In the genomic region with DNA sequence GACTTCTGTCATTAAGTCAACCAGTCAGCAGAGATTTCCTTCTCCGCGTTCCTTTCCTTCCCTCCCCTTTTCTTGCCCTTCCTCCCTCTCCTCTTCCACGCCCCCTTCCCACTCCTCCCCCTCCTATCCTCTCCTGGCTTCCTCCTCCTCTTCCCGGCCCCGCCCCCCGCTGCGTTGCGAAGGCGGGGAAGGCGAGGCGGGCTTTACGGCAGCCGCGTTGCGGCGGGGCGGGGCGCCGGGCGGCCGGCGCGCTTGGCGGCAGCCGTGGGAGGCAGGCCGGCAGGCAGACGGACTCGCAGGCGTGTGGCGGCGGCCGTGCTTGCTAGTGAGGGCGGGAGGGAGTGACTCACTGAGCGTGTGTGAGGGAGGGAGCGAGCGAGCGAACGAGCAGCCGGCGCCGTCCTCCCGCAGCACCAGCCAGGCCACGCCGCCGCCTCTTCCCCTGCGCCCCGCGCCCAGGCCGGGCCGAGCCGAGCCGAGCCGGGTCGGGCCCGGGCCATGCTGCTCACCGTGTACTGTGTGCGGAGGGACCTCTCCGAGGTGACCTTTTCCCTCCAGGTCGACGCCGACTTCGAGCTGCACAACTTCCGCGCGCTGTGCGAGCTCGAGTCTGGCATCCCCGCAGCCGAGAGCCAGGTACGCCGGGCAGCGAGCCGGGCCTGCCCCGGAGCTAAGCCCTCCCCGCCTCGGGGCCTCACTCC, we compare ENCODE assay signal across 1 cellular context.
A peak's percentile ranks its signal among the peaks of the same experiment; 100 is the strongest.
TF ChIP-seq lines count a peak whose summit lies in the region.

Gene DDI2 (plus strand): TSS at position 286 of the 701 bp plus-strand sequence. CDS start 213 bp downstream, at position 499.

TF ChIP-seq in K562, 482 proteins besides CTCF, POLR2A, EP300 and RAD21 (continued from another document and continues in another):
- TF ChIP-seq, protein P1, sequence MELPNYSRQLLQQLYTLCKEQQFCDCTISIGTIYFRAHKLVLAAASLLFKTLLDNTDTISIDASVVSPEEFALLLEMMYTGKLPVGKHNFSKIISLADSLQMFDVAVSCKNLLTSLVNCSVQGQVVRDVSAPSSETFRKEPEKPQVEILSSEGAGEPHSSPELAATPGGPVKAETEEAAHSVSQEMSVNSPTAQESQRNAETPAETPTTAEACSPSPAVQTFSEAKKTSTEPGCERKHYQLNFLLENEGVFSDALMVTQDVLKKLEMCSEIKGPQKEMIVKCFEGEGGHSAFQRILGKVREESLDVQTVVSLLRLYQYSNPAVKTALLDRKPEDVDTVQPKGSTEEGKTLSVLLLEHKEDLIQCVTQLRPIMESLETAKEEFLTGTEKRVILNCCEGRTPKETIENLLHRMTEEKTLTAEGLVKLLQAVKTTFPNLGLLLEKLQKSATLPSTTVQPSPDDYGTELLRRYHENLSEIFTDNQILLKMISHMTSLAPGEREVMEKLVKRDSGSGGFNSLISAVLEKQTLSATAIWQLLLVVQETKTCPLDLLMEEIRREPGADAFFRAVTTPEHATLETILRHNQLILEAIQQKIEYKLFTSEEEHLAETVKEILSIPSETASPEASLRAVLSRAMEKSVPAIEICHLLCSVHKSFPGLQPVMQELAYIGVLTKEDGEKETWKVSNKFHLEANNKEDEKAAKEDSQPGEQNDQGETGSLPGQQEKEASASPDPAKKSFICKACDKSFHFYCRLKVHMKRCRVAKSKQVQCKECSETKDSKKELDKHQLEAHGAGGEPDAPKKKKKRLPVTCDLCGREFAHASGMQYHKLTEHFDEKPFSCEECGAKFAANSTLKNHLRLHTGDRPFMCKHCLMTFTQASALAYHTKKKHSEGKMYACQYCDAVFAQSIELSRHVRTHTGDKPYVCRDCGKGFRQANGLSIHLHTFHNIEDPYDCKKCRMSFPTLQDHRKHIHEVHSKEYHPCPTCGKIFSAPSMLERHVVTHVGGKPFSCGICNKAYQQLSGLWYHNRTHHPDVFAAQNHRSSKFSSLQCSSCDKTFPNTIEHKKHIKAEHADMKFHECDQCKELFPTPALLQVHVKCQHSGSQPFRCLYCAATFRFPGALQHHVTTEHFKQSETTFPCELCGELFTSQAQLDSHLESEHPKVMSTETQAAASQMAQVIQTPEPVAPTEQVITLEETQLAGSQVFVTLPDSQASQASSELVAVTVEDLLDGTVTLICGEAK (IDR thresholded peaks at IDR 0.05) = no peak
- TF ChIP-seq, protein P1 (CRISPR knock-in tag; IDR thresholded peaks at IDR 0.05) = peak; percentile 53; the same call in 1 of the 2 replicates
- TF ChIP-seq, protein P2, sequence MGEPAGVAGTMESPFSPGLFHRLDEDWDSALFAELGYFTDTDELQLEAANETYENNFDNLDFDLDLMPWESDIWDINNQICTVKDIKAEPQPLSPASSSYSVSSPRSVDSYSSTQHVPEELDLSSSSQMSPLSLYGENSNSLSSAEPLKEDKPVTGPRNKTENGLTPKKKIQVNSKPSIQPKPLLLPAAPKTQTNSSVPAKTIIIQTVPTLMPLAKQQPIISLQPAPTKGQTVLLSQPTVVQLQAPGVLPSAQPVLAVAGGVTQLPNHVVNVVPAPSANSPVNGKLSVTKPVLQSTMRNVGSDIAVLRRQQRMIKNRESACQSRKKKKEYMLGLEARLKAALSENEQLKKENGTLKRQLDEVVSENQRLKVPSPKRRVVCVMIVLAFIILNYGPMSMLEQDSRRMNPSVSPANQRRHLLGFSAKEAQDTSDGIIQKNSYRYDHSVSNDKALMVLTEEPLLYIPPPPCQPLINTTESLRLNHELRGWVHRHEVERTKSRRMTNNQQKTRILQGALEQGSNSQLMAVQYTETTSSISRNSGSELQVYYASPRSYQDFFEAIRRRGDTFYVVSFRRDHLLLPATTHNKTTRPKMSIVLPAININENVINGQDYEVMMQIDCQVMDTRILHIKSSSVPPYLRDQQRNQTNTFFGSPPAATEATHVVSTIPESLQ (CRISPR knock-in tag; IDR thresholded peaks at IDR 0.05) = 0 out of 2 replicates have a peak, but pooled peaks have one; percentile 21
- TF ChIP-seq NRF1 (conservative IDR thresholded peaks at IDR 0.05 in 1 of 2, IDR thresholded peaks at IDR 0.05 in 1 of 2) = peak; percentile 80 to 85; a peak in 2 of 4 replicates
- no peak for TF ChIP-seq SP2 (IDR thresholded peaks at IDR 0.05; ENCODE audit: extremely low read depth, low read depth, low read length, poor library complexity, severe bottlenecking)
- peak; percentile 89 to 97 for TF ChIP-seq UBTF (IDR thresholded peaks at IDR 0.05; ENCODE audit: borderline replicate concordance in 1 of 2, low read depth in 2 of 2, low read length in 2 of 2)
- 0 out of 2 replicates have a peak, but pooled peaks have one; percentile 45 for TF ChIP-seq SUPT5H (IDR thresholded peaks at IDR 0.05)
- peak; percentile 40; the same call in 1 of the 2 replicates for TF ChIP-seq HNRNPL (IDR thresholded peaks at IDR 0.05; ENCODE audit: low read depth, low read length)
- peak; percentile 54 for TF ChIP-seq RFX1 (IDR thresholded peaks at IDR 0.05)
- TF ChIP-seq FUS (optimal IDR thresholded peaks at IDR 0.05; ENCODE audit: low read depth, low read length) = peak; percentile 91
- TF ChIP-seq SREBF1 (IDR thresholded peaks at IDR 0.05; ENCODE audit: borderline replicate concordance, low read depth, low read length) = peak; percentile 86; the same call in 1 of the 2 replicates
- peak in 1 of 2 experiments; percentile 77; a peak in 1 of 4 replicates for TF ChIP-seq SRF (CRISPR knock-in tag; IDR thresholded peaks at IDR 0.05)
- peak; percentile 77 for TF ChIP-seq ZNF592 (IDR thresholded peaks at IDR 0.05)
- TF ChIP-seq ATF1 (CRISPR knock-in tag; IDR thresholded peaks at IDR 0.05) = no peak
- TF ChIP-seq ATF1 (tag; IDR thresholded peaks at IDR 0.05) = peak; percentile 76
- TF ChIP-seq RNF2 (IDR thresholded peaks at IDR 0.05) = no peak
- TF ChIP-seq NCOR1 (IDR thresholded peaks at IDR 0.05) = peak; percentile 34
- TF ChIP-seq ZNF586 (CRISPR knock-in tag; conservative IDR thresholded peaks at IDR 0.05) = no peak
- TF ChIP-seq, protein P3, sequence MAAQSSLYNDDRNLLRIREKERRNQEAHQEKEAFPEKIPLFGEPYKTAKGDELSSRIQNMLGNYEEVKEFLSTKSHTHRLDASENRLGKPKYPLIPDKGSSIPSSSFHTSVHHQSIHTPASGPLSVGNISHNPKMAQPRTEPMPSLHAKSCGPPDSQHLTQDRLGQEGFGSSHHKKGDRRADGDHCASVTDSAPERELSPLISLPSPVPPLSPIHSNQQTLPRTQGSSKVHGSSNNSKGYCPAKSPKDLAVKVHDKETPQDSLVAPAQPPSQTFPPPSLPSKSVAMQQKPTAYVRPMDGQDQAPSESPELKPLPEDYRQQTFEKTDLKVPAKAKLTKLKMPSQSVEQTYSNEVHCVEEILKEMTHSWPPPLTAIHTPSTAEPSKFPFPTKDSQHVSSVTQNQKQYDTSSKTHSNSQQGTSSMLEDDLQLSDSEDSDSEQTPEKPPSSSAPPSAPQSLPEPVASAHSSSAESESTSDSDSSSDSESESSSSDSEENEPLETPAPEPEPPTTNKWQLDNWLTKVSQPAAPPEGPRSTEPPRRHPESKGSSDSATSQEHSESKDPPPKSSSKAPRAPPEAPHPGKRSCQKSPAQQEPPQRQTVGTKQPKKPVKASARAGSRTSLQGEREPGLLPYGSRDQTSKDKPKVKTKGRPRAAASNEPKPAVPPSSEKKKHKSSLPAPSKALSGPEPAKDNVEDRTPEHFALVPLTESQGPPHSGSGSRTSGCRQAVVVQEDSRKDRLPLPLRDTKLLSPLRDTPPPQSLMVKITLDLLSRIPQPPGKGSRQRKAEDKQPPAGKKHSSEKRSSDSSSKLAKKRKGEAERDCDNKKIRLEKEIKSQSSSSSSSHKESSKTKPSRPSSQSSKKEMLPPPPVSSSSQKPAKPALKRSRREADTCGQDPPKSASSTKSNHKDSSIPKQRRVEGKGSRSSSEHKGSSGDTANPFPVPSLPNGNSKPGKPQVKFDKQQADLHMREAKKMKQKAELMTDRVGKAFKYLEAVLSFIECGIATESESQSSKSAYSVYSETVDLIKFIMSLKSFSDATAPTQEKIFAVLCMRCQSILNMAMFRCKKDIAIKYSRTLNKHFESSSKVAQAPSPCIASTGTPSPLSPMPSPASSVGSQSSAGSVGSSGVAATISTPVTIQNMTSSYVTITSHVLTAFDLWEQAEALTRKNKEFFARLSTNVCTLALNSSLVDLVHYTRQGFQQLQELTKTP (IDR thresholded peaks at IDR 0.05; ENCODE audit: low read depth in 1 of 2, partially characterized antibody in 2 of 2) = no peak
- TF ChIP-seq ATF7 (IDR thresholded peaks at IDR 0.05) = peak; percentile 83
- TF ChIP-seq PML (IDR thresholded peaks at IDR 0.05; ENCODE audit: low read length) = peak; percentile 50; the same call in 1 of the 2 replicates
- peak; percentile 21 for TF ChIP-seq PHF20 (IDR thresholded peaks at IDR 0.05; ENCODE audit: partially characterized antibody)
- TF ChIP-seq ELF2 (CRISPR knock-in tag; IDR thresholded peaks at IDR 0.05) = 0 out of 2 replicates have a peak, but pooled peaks have one; percentile 46
- TF ChIP-seq CTBP1 (IDR thresholded peaks at IDR 0.05; ENCODE audit: borderline replicate concordance) = peak; percentile 97
- peak; percentile 94 for TF ChIP-seq PCBP1 (IDR thresholded peaks at IDR 0.05; ENCODE audit: low read depth, low read length, poor library complexity, severe bottlenecking)
- TF ChIP-seq KLF1 (tag; IDR thresholded peaks at IDR 0.05) = peak; percentile 52; the same call in 1 of the 2 replicates
- TF ChIP-seq PHF8 (IDR thresholded peaks at IDR 0.05; ENCODE audit: borderline replicate concordance, low read length) = peak; percentile 92
